Comparison of ENCODE assay signal across 9 cellular contexts in genomic region chr19:7596191-7596937, GRCh38. TPM values are rescaled to one million over a fixed set of nuclear protein-coding genes. Genes with fewer than 3 reads are reported as not detected.
DNase-seq lines count a peak whose midpoint lies in the region; ATAC-seq and TF ChIP-seq lines count a peak whose summit lies in the region.
"Had no signal": no experiment of that assay in that cellular context is flagged by ENCODE, and none has a peak within 500 bp of the region (broad histone marks: within the 10 kb centered on the region; RNA-seq: fewer than 3 reads in every experiment).

No MANE protein-coding gene starts in this region.

- TF ChIP-seq RAD21 in HCT116 (IDR thresholded peaks at IDR 0.05; ENCODE audit: low read depth): no peak

- H3K4me1 ChIP-seq in BLaER1 treated with 17β-estradiol and CSF1 and Interleukin-3, amounts not matched to agents 10 nM and 100 nM: peaks cover 0 to 11% (median 6%) of the 10 kb centered on the region in 10 experiments; a peak in 12 of 20 replicates
- H3K4me1 ChIP-seq in HCT116 (ENCODE audit: control insufficient read depth in 1 of 2, insufficient read depth in 2 of 2, low read length in 2 of 2): peaks cover 4 to 16% of the 10 kb centered on the region in 2 experiments
- H3K4me1 ChIP-seq in mucosa of descending colon (ENCODE audit: low read depth): peaks cover 2% of the 10 kb centered on the region

- H3K4me1 Mint-ChIP-seq in brain: peaks cover 21% of the 10 kb centered on the region

- H3K4me2 ChIP-seq in BLaER1 treated with 17β-estradiol and CSF1 and Interleukin-3, amounts not matched to agents 10 nM and 100 nM: peak overlapping the region; percentile 61 to 95 (median 84)
- peak overlapping the region; percentile 93 for H3K4me2 ChIP-seq in HCT116 (ENCODE audit: low read length)

- H3K9me3 Mint-ChIP-seq in brain: peaks cover 0 to 3% (median 0%) of the 10 kb centered on the region in 5 experiments

- H3K9ac ChIP-seq in BLaER1 treated with 17β-estradiol and CSF1 and Interleukin-3, amounts not matched to agents 10 nM and 100 nM: peak overlapping the region in 4 of 11 experiments; percentile 8 to 57 (median 40); a peak in 5 of 22 replicates
- H3K9ac ChIP-seq in HCT116 (ENCODE audit: low read length): peak overlapping the region; percentile 65

- BruUV-seq in HCT116 (replicated peaks; lab: Mats Ljungman, UMichigan): no TSS peak

- peak overlapping the region; percentile 80 to 87 (median 83) for H3K4me3 Mint-ChIP-seq in brain

- RAD21 ChIA-PET in HCT116 (lab: Charles Lee; ENCODE audit: low non-redundant PET in 1 of 2, low total read pairs in 2 of 2, uncharacterized antibody in 2 of 2, unreplicated experiment in 2 of 2): interaction anchor here in 1 of 2 experiments (1.4 kb wide), 1 partner anchor 28 kb away, joined by 3 read pairs; no protein-coding TSS in a partner anchor

- no peak for TF ChIP-seq POLR2A in HCT116 (IDR thresholded peaks at IDR 0.05; ENCODE audit: borderline replicate concordance, extremely low read depth, insufficient read depth, insufficient read length)

- no peak overlapping the region for H2AFZ ChIP-seq in HCT116 (ENCODE audit: low read depth, low read length, poor library complexity, severe bottlenecking)

- peaks cover 44 to 54% (median 50%) of the 10 kb centered on the region in 11 experiments for H3K27me3 ChIP-seq in BLaER1 treated with 17β-estradiol and CSF1 and Interleukin-3, amounts not matched to agents 10 nM and 100 nM
- H3K27me3 ChIP-seq in HCT116 (ENCODE audit: insufficient read depth, low read length): no peaks in the 10 kb centered on the region

- peak overlapping the region; percentile 63 to 76 (median 68) for H3K4me3 ChIP-seq in BLaER1 treated with 17β-estradiol and CSF1 and Interleukin-3, amounts not matched to agents 10 nM and 100 nM
- H3K4me3 ChIP-seq in HCT116 (replicated peaks in 1 of 2; ENCODE audit: low read depth in 1 of 2, low read length in 2 of 2) (peak overlapping the region; percentile 64 to 69), mucosa of descending colon (peak overlapping the region; percentile 34)

- TF ChIP-seq CTCF in HCT116 (IDR thresholded peaks at IDR 0.05 in 2 of 3, conservative IDR thresholded peaks at IDR 0.05 in 1 of 3; ENCODE audit: borderline replicate concordance in 1 of 3, insufficient read depth in 1 of 3, low read depth in 2 of 3, low read length in 2 of 3) (no peak), brain (conservative IDR thresholded peaks at IDR 0.05) (no peak), mucosa of descending colon (IDR thresholded peaks at IDR 0.05) (no peak)

- no peaks in the 10 kb centered on the region for H3K36me3 ChIP-seq in BLaER1 treated with 17β-estradiol and CSF1 and Interleukin-3, amounts not matched to agents 10 nM and 100 nM
- no peaks in the 10 kb centered on the region for H3K36me3 ChIP-seq in HCT116 (ENCODE audit: control insufficient read depth in 1 of 2, insufficient read depth in 2 of 2, low read length in 2 of 2)
- no peaks in the 10 kb centered on the region for H3K36me3 ChIP-seq in mucosa of descending colon (ENCODE audit: low read depth)

- H3K79me2 ChIP-seq in HCT116 (ENCODE audit: insufficient read depth, low read length): peaks cover 27% of the 10 kb centered on the region

- no peaks in the 10 kb centered on the region for H3K9me3 ChIP-seq in BLaER1 treated with 17β-estradiol and CSF1 and Interleukin-3, amounts not matched to agents 10 nM and 100 nM (replicated peaks in 1 of 11)
- no peaks in the 10 kb centered on the region for H3K9me3 ChIP-seq in HCT116 (ENCODE audit: control insufficient read depth in 1 of 2, insufficient read depth in 1 of 2, low read depth in 1 of 2, low read length in 2 of 2)
- H3K9me3 ChIP-seq in mucosa of descending colon: no peaks in the 10 kb centered on the region

- H3K36me3 Mint-ChIP-seq in brain: peaks cover 11% of the 10 kb centered on the region

- DNase-seq in HCT116 (ENCODE audit: low read depth, low spot score) (no peak), mucosa of descending colon (peak in 2 of 3 donors; percentile 35 to 64), foreskin melanocyte (no peak), Kasumi-1 (lab: John Stamatoyannopoulos, UW) (no peak), GM19238 (ENCODE audit: insufficient read length, low spot score) (no peak), NCI-H446 treated with DMSO at 0.1 percent for 48 hours (lab: John Stamatoyannopoulos, UW) (no peak)

- CTCF ChIA-PET in HCT116 (lab: Charles Lee): interaction anchor here (1.1 to 1.4 kb wide), 2 partner anchors 28 to 84 kb away, joined by 3 to 6 read pairs; partner anchors contain the start of gene TRAPPC5

- intact Hi-C loops in HCT116 (cut with micrococcal nuclease) (no loop called here), mucosa of descending colon (cut with DNase I, micrococcal nuclease) (no loop called here)

- H3K9me2 ChIP-seq in HCT116 (ENCODE audit: insufficient read depth): peaks cover 3% of the 10 kb centered on the region; the same call in 1 of the 2 replicates

- peaks cover 14% of the 10 kb centered on the region for H3K27me3 Mint-ChIP-seq in brain

- no peak overlapping the region for H3K27ac ChIP-seq in BLaER1 treated with 17β-estradiol and CSF1 and Interleukin-3, amounts not matched to agents 10 nM and 100 nM
- H3K27ac ChIP-seq in HCT116 (ENCODE audit: low read depth, low read length): peak overlapping the region; percentile 35; the same call in 1 of the 2 replicates

- POLR2A ChIA-PET in HCT116 (lab: Charles Lee): interaction anchor here (2.1 kb wide), 1 partner anchor 9 kb away, joined by 10 read pairs; no protein-coding TSS in a partner anchor

- peak overlapping the region in 2 of 5 experiments; percentile 54 to 79 for H3K27ac Mint-ChIP-seq in brain

- H4K20me1 ChIP-seq in BLaER1 treated with 17β-estradiol and CSF1 and Interleukin-3, amounts not matched to agents 10 nM and 100 nM: peaks cover 0 to 21% (median 5%) of the 10 kb centered on the region in 11 experiments; a peak in 11 of 22 replicates
- no peaks in the 10 kb centered on the region for H4K20me1 ChIP-seq in HCT116 (ENCODE audit: insufficient read depth)

- ATAC-seq in HCT116: no peak
- peak; percentile 80 for ATAC-seq in mucosa of descending colon

TF ChIP-seq in HCT116, 20 proteins besides CTCF, POLR2A, EP300 and RAD21:
- TF ChIP-seq CBX3 (IDR thresholded peaks at IDR 0.05; ENCODE audit: low read depth) (no peak), EZH2 (IDR thresholded peaks at IDR 0.05) (no peak), EGR1 (IDR thresholded peaks at IDR 0.05; ENCODE audit: low read depth) (no peak), ZFX (IDR thresholded peaks at IDR 0.05) (peak; percentile 23; the same call in 1 of the 2 replicates)

RNA-seq across cellular contexts. Expression of gene CAMSAP3, which starts 0.7 kb away (rescaled TPM):
- total RNA-seq in HCT116 (2021; ENCODE audit: unreplicated experiment): 24.0 TPM
- polyA plus RNA-seq in HCT116 (2012): 16.1 and 17.3 TPM in 2 replicates
- polyA plus RNA-seq in brain (ENCODE audit: insufficient read depth, low read depth, low replicate concordance): 37.7 TPM
- 10 to 100 TPM; 25.3 to 60.5 (median 41.2) TPM for total RNA-seq in mucosa of descending colon
- total RNA-seq: LHCN-M2 had no signal

RNA-seq across cellular contexts. Expression of gene XAB2, which starts 33.0 kb away (rescaled TPM):
- 103 TPM for total RNA-seq in HCT116 (2021; ENCODE audit: unreplicated experiment)
- polyA plus RNA-seq in HCT116 (2012): 106 and 121 TPM in 2 replicates
- polyA plus RNA-seq in brain (ENCODE audit: insufficient read depth, low read depth, low replicate concordance): 94.7 TPM
- total RNA-seq in mucosa of descending colon: 10 to 100 TPM; 28.7 to 39.2 (median 30.7) TPM

RNA-seq across cellular contexts. Expression of gene PET100, which starts 33.2 kb away (rescaled TPM):
- total RNA-seq in HCT116 (2021; ENCODE audit: unreplicated experiment) (126 TPM), mucosa of descending colon (100 to 1,000 TPM in 2 of 3 donors, 10 to 100 TPM in 1; 91.1 to 153 (median 110) TPM)
- polyA plus RNA-seq in HCT116 (2012): 57.2 and 88.5 TPM in 2 replicates
- polyA plus RNA-seq in brain (ENCODE audit: insufficient read depth, low read depth, low replicate concordance): 130 TPM

RNA-seq across cellular contexts. Expression of gene PCP2, which starts 37.2 kb away (rescaled TPM):
- total RNA-seq in HCT116 (2021; ENCODE audit: unreplicated experiment) (0.32 TPM), mucosa of descending colon (1 to 10 TPM in 1 of 3 donors, not detected in 2; 1.1 TPM)
- polyA plus RNA-seq in HCT116 (2012): 0.56 and 0.72 TPM in 2 replicates
- not detected for polyA plus RNA-seq in brain (ENCODE audit: insufficient read depth, low read depth, low replicate concordance)
- total RNA-seq: LHCN-M2 had no signal

RNA-seq across cellular contexts. Expression of gene STXBP2, which starts 40.5 kb away (rescaled TPM):
- 141 TPM for total RNA-seq in HCT116 (2021; ENCODE audit: unreplicated experiment)
- 144 and 186 TPM in 2 replicates for polyA plus RNA-seq in HCT116 (2012)
- 68.2 TPM for polyA plus RNA-seq in brain (ENCODE audit: insufficient read depth, low read depth, low replicate concordance)
- total RNA-seq in mucosa of descending colon: 100 to 1,000 TPM; 114 to 209 (median 183) TPM

Comparison
In these comparisons a context has a peak if more than half of its experiments do, and no peak if none do; other contexts are left out.
1. DNase-seq: peak in mucosa of descending colon (2 of 3); none in HCT116 (single experiment), foreskin melanocyte (single experiment), Kasumi-1 (0 of 2), GM19238 (single experiment) and NCI-H446 treated with DMSO at 0.1 percent for 48 hours (single experiment).
2. Peak in every context shown above with its lines, with median percentiles within 50 percentile points of each other: H3K4me3 ChIP-seq.